In the genomic region with DNA sequence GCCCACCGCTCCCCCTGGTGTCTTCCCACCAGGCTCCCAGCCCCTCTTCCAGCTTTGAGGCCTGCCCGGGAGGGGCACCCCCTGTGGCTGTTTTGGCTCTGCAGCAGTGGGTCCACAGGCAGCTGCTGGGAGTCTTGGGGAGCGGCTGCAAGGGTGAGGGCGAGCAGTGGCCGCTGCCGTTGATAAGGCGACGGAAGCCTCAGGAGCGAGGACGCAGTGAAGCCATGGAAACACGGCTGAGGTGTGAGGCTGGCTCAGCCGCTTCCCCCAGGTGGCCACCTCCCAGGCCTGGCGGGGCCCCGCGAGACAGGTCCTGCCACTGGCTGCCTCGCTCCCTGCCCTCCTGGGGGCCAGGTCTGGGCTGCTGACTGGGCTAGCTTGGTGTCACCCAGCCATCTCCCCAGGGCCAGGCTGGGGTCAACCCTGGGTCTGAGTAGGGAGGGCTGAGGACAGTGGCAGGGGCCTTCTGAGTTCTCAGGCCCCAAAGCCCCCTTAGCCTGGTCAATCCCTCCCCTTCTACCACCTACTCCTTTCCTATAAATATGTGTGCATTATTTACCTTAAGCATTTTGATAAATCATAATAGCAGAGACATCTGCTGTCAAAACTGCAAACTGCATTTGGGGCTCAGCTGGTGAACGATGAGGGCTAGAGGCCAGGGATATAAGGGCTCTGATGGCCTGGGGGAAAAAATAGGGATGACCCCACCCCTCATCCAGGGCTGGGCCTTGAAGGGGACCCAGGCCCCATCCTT, we compare ENCODE assay signal across 8 cellular contexts.
DNase-seq lines count a peak whose midpoint lies in the region; ATAC-seq and TF ChIP-seq lines count a peak whose summit lies in the region.

No MANE protein-coding gene starts in this region.

- H3K27ac ChIP-seq in ACC112 (ENCODE audit: low read depth, low read length) = peak overlapping the region; percentile 54

- in situ Hi-C loops in GM13976 (cut with MboI; ENCODE audit: low sequenced_read_pairs, unreplicated experiment) = no loop called here

- H3K36me3 ChIP-seq in ACC112 (ENCODE audit: insufficient read depth, low read length) = no peaks in the 10 kb centered on the region

- peak; percentile 42 for TF ChIP-seq CTCF in GM13976 (IDR thresholded peaks at IDR 0.05; ENCODE audit: borderline replicate concordance, control extremely low read depth, extremely low read depth, insufficient read depth, missing control alignments)
- TF ChIP-seq CTCF in retinal pigment epithelial cell (conservative IDR thresholded peaks at IDR 0.05; ENCODE audit: low read depth, low read length) = peak; percentile 59

- DNase-seq in GM13976 (ENCODE audit: low spot score) = peak; percentile 81
- DNase-seq in germinal center (ENCODE audit: low spot score) = peak; percentile 47
- DNase-seq in retinal pigment epithelial cell (ENCODE audit: low read depth) = no peak
- no peak for DNase-seq in KG1 (lab: John Stamatoyannopoulos, UW)
- DNase-seq in NOMO-1 treated with DMSO at 0.1 percent for 48 hours (lab: John Stamatoyannopoulos, UW; ENCODE audit: unreplicated experiment) = no peak

- H2AFZ ChIP-seq in ACC112 (ENCODE audit: low read length, unreplicated experiment) = no peak overlapping the region

- peaks cover 32% of the 10 kb centered on the region for H3K4me1 ChIP-seq in ACC112 (ENCODE audit: control insufficient read depth, insufficient read depth, low read length, unreplicated experiment)

- no peaks in the 10 kb centered on the region for H3K79me2 ChIP-seq in ACC112 (ENCODE audit: control insufficient read depth, insufficient read depth, low read length, unreplicated experiment)

- ATAC-seq in SK-N-SH treated with all-trans-retinoic acid at 6 μM for 48 hours = peak; percentile 52
- ATAC-seq in GM19397 (IDR thresholded peaks at IDR 0.05; ENCODE audit: unreplicated experiment) = no peak

- H3K4me3 ChIP-seq in ACC112 (ENCODE audit: low read depth, low read length) (no peak overlapping the region), retinal pigment epithelial cell (ENCODE audit: low read length) (no peak overlapping the region)

- no peaks in the 10 kb centered on the region for H3K27me3 ChIP-seq in ACC112 (ENCODE audit: insufficient read depth, low read length)

TF ChIP-seq in SK-N-SH treated with all-trans-retinoic acid at 6 μM for 48 hours, 23 proteins besides CTCF, POLR2A, EP300 and RAD21:
- TF ChIP-seq ZNF70 (CRISPR knock-in tag; IDR thresholded peaks at IDR 0.05) (no peak), PPARA (CRISPR knock-in tag; IDR thresholded peaks at IDR 0.05; ENCODE audit: borderline replicate concordance) (no peak), TCF4 (CRISPR knock-in tag; IDR thresholded peaks at IDR 0.05; ENCODE audit: borderline replicate concordance) (no peak), ISL1 (CRISPR knock-in tag; IDR thresholded peaks at IDR 0.05) (no peak), GLIS3 (CRISPR knock-in tag; IDR thresholded peaks at IDR 0.05) (no peak), ZNF8 (CRISPR knock-in tag; IDR thresholded peaks at IDR 0.05) (no peak), SNAI2 (CRISPR knock-in tag; IDR thresholded peaks at IDR 0.05) (no peak), ARNTL (CRISPR knock-in tag; IDR thresholded peaks at IDR 0.05; ENCODE audit: borderline replicate concordance, low read depth) (no peak), CSDC2 (CRISPR knock-in tag; IDR thresholded peaks at IDR 0.05) (no peak)

Comparison
In these comparisons a context has a peak if more than half of its experiments do, and no peak if none do; other contexts are left out.
1. DNase-seq: peak in GM13976 (single experiment) and germinal center (single experiment); none in retinal pigment epithelial cell (single experiment), KG1 (single experiment) and NOMO-1 treated with DMSO at 0.1 percent for 48 hours (single experiment).